ENCODE assay signal across 1 cellular context in genomic region chr12:13000935-13001724, GRCh38.
TF ChIP-seq lines count a peak whose summit lies in the region.

No MANE protein-coding gene starts in this region.

TF ChIP-seq in GM23338, 12 proteins besides CTCF, POLR2A, EP300 and RAD21 (continued from another document):
- TF ChIP-seq, protein P1, sequence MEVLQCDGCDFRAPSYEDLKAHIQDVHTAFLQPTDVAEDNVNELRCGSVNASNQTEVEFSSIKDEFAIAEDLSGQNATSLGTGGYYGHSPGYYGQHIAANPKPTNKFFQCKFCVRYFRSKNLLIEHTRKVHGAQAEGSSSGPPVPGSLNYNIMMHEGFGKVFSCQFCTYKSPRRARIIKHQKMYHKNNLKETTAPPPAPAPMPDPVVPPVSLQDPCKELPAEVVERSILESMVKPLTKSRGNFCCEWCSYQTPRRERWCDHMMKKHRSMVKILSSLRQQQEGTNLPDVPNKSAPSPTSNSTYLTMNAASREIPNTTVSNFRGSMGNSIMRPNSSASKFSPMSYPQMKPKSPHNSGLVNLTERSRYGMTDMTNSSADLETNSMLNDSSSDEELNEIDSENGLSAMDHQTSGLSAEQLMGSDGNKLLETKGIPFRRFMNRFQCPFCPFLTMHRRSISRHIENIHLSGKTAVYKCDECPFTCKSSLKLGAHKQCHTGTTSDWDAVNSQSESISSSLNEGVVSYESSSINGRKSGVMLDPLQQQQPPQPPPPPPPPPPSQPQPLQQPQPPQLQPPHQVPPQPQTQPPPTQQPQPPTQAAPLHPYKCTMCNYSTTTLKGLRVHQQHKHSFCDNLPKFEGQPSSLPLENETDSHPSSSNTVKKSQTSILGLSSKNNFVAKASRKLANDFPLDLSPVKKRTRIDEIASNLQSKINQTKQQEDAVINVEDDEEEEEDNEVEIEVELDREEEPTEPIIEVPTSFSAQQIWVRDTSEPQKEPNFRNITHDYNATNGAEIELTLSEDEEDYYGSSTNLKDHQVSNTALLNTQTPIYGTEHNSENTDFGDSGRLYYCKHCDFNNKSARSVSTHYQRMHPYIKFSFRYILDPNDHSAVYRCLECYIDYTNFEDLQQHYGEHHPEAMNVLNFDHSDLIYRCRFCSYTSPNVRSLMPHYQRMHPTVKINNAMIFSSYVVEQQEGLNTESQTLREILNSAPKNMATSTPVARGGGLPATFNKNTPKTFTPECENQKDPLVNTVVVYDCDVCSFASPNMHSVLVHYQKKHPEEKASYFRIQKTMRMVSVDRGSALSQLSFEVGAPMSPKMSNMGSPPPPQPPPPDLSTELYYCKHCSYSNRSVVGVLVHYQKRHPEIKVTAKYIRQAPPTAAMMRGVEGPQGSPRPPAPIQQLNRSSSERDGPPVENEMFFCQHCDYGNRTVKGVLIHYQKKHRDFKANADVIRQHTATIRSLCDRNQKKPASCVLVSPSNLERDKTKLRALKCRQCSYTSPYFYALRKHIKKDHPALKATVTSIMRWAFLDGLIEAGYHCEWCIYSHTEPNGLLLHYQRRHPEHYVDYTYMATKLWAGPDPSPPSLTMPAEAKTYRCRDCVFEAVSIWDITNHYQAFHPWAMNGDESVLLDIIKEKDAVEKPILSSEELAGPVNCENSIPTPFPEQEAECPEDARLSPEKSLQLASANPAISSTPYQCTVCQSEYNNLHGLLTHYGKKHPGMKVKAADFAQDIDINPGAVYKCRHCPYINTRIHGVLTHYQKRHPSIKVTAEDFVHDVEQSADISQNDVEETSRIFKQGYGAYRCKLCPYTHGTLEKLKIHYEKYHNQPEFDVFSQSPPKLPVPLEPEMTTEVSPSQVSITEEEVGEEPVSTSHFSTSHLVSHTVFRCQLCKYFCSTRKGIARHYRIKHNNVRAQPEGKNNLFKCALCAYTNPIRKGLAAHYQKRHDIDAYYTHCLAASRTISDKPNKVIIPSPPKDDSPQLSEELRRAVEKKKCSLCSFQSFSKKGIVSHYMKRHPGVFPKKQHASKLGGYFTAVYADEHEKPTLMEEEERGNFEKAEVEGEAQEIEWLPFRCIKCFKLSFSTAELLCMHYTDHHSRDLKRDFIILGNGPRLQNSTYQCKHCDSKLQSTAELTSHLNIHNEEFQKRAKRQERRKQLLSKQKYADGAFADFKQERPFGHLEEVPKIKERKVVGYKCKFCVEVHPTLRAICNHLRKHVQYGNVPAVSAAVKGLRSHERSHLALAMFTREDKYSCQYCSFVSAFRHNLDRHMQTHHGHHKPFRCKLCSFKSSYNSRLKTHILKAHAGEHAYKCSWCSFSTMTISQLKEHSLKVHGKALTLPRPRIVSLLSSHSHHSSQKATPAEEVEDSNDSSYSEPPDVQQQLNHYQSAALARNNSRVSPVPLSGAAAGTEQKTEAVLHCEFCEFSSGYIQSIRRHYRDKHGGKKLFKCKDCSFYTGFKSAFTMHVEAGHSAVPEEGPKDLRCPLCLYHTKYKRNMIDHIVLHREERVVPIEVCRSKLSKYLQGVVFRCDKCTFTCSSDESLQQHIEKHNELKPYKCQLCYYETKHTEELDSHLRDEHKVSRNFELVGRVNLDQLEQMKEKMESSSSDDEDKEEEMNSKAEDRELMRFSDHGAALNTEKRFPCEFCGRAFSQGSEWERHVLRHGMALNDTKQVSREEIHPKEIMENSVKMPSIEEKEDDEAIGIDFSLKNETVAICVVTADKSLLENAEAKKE (CRISPR knock-in tag; IDR thresholded peaks at IDR 0.05): no peak
- no peak for TF ChIP-seq CREB1 (CRISPR knock-in tag; IDR thresholded peaks at IDR 0.05; ENCODE audit: low read depth)
- no peak for TF ChIP-seq ZNF331 (CRISPR knock-in tag; IDR thresholded peaks at IDR 0.05; ENCODE audit: low read depth)
- no peak for TF ChIP-seq EZH2phosphoT487 (IDR thresholded peaks at IDR 0.05; ENCODE audit: unreplicated experiment)
- TF ChIP-seq STAT1 (IDR thresholded peaks at IDR 0.05; ENCODE audit: unreplicated experiment): no peak
- TF ChIP-seq ZNF114 (CRISPR knock-in tag; IDR thresholded peaks at IDR 0.05): no peak
